ENCODE assay signal across 17 cellular contexts in genomic region chr19:5635427-5635826, GRCh38. TPM values are rescaled to one million over a fixed set of nuclear protein-coding genes. Genes with fewer than 3 reads are reported as not detected.
DNase-seq lines count a peak whose midpoint lies in the region; ATAC-seq and TF ChIP-seq lines count a peak whose summit lies in the region.
"Had no signal": no experiment of that assay in that cellular context is flagged by ENCODE, and none has a peak within 500 bp of the region (broad histone marks: within the 10 kb centered on the region; RNA-seq: fewer than 3 reads in every experiment).

No MANE protein-coding gene starts in this region.

- H3K4me1 ChIP-seq in testis (peaks cover 27% of the 10 kb centered on the region), BE2C (no peaks in the 10 kb centered on the region; the same call in 1 of the 2 replicates)
- H3K4me1 ChIP-seq: BLaER1, HAP-1 had no signal

- H3K36me3 ChIP-seq in testis (ENCODE audit: low read depth, missing control alignments) (no peaks in the 10 kb centered on the region), BE2C (peaks cover 53% of the 10 kb centered on the region)

- H3K27ac Mint-ChIP-seq in CD14-positive monocyte: peak overlapping the region in 4 of 7 donors; percentile 14 to 38 (median 28)
- peak overlapping the region in 7 of 10 donors; percentile 3 to 85 (median 18) for H3K27ac Mint-ChIP-seq in naive thymus-derived CD8-positive, alpha-beta T cell

- H3K36me3 Mint-ChIP-seq in CD14-positive monocyte: peaks cover 23 to 60% of the 10 kb centered on the region in 2 donors
- H3K36me3 Mint-ChIP-seq in naive thymus-derived CD8-positive, alpha-beta T cell: peaks cover 0 to 65% (median 0%) of the 10 kb centered on the region in 3 donors

- H3K9me3 Mint-ChIP-seq in CD14-positive monocyte: no peaks in the 10 kb centered on the region
- H3K9me3 Mint-ChIP-seq in naive thymus-derived CD8-positive, alpha-beta T cell: no peaks in the 10 kb centered on the region

- intact Hi-C loops in CD14-positive monocyte (cut with micrococcal nuclease): no loop called here
- intact Hi-C loops in testis (cut with DNase I; ENCODE audit: low total_unique reads): no loop called here

- H3K27me3 ChIP-seq in testis: no peaks in the 10 kb centered on the region
- H3K27me3 ChIP-seq in BE2C: no peaks in the 10 kb centered on the region
- H3K27me3 ChIP-seq: BLaER1 had no signal

- H3K27me3 Mint-ChIP-seq in CD14-positive monocyte (ENCODE audit: low read depth in 3 of 3): no peaks in the 10 kb centered on the region
- H3K27me3 Mint-ChIP-seq in naive thymus-derived CD8-positive, alpha-beta T cell: no peaks in the 10 kb centered on the region

- H3K4me3 ChIP-seq in testis (no peak overlapping the region), BE2C (ENCODE audit: low read depth, low read length) (no peak overlapping the region)
- H3K4me3 ChIP-seq: BLaER1, GM12878, HAP-1 had no signal

- DNase-seq in CD14-positive monocyte (ENCODE audit: low spot score): no peak
- peak; percentile 61 for DNase-seq in CD1c-positive myeloid dendritic cell (ENCODE audit: extremely low spot score)
- peak; percentile 79 to 81 for DNase-seq in NCI-H526 (lab: John Stamatoyannopoulos, UW)
- DNase-seq in naive thymus-derived CD8-positive, alpha-beta T cell: no peak
- DNase-seq in NCI-H2029 (lab: John Stamatoyannopoulos, UW): no peak
- DNase-seq in testis: no peak
- no peak for DNase-seq in NCI-H1930 (lab: John Stamatoyannopoulos, UW)
- no peak for DNase-seq in BE2C
- DNase-seq: Caco-2, NCI-H1436 treated with DMSO at 0.1 percent for 48 hours, NCI-H748 treated with DMSO at 0.1 percent for 48 hours had no signal

- no peak overlapping the region for H3K27ac ChIP-seq in testis
- H3K27ac ChIP-seq: BLaER1 had no signal

- TF ChIP-seq POLR2A in testis (IDR thresholded peaks at IDR 0.05): no peak

- H3K4me3 Mint-ChIP-seq in CD14-positive monocyte: no peak overlapping the region
- H3K4me3 Mint-ChIP-seq in naive thymus-derived CD8-positive, alpha-beta T cell: peak overlapping the region in 2 of 10 donors; percentile 24 to 28

- no peaks in the 10 kb centered on the region for H3K9me3 ChIP-seq in testis
- no peaks in the 10 kb centered on the region for H3K9me3 ChIP-seq in BE2C
- H3K9me3 ChIP-seq: BLaER1, Caco-2, HAP-1 had no signal

- no peak for ATAC-seq in naive thymus-derived CD8-positive, alpha-beta T cell
- ATAC-seq: GM12878, Panc1, Right ventricle myocardium inferior, SK-N-SH treated with all-trans-retinoic acid at 6 μM for 48 hours had no signal

- POLR2A ChIA-PET in naive thymus-derived CD8-positive, alpha-beta T cell (lab: Charles Lee): interaction anchor here (3.2 kb wide), 1 partner anchor 13 kb away, joined by 8 read pairs; the partner anchor contains the start of genes SAFB and SAFB2

- 82 to 90% methylated on average over 6 of the region's 6 CpGs for WGBS in testis, 2 donors

- TF ChIP-seq CTCF in CD14-positive monocyte (IDR thresholded peaks at IDR 0.05): no peak
- TF ChIP-seq CTCF in testis (IDR thresholded peaks at IDR 0.05): no peak
- no peak for TF ChIP-seq CTCF in BE2C (IDR thresholded peaks at IDR 0.05; ENCODE audit: low read depth, low read length)

- peaks cover 29% of the 10 kb centered on the region for H3K4me1 Mint-ChIP-seq in CD14-positive monocyte
- H3K4me1 Mint-ChIP-seq in naive thymus-derived CD8-positive, alpha-beta T cell: peaks cover 29 to 78% (median 57%) of the 10 kb centered on the region in 4 donors

RNA-seq across cellular contexts. Expression of gene SAFB, which starts 12.5 kb away (rescaled TPM):
- polyA plus RNA-seq in CD14-positive monocyte (10 to 100 TPM; 12.2 to 23.1 TPM), testis (ENCODE audit: insufficient read depth, low read depth, low replicate concordance) (83.2 TPM)
- 100 to 1,000 TPM; 188 to 191 TPM for total RNA-seq in naive thymus-derived CD8-positive, alpha-beta T cell
- 100 to 1,000 TPM in 1 of 3 donors, 10 to 100 TPM in 2; 28.6 to 135 (median 59.3) TPM for polyA plus RNA-seq in naive thymus-derived CD8-positive, alpha-beta T cell
- 100 to 1,000 TPM; 202 to 220 TPM for total RNA-seq in testis
- 213 TPM for polyA plus RNA-seq in BE2C (2012; ENCODE audit: insufficient read depth, insufficient read length, low read depth)

RNA-seq across cellular contexts. Expression of gene SAFB2, which starts 12.9 kb away (rescaled TPM):
- polyA plus RNA-seq in CD14-positive monocyte: 10 to 100 TPM in 1 of 2 donors, 1 to 10 TPM in 1; 7.5 to 14.7 TPM
- 100 to 1,000 TPM; 218 to 221 TPM for total RNA-seq in naive thymus-derived CD8-positive, alpha-beta T cell
- polyA plus RNA-seq in naive thymus-derived CD8-positive, alpha-beta T cell: 10 to 100 TPM; 25.8 to 47.4 (median 28.7) TPM
- total RNA-seq in testis: 100 to 1,000 TPM; 173 to 209 TPM
- polyA plus RNA-seq in testis (ENCODE audit: insufficient read depth, low read depth, low replicate concordance): 84.1 TPM
- polyA plus RNA-seq in BE2C (2012; ENCODE audit: insufficient read depth, insufficient read length, low read depth): 327 TPM

RNA-seq across cellular contexts. Expression of gene MICOS13, which starts 44.9 kb away (rescaled TPM):
- polyA plus RNA-seq in CD14-positive monocyte (10 to 100 TPM; 78.6 to 82.7 TPM), testis (ENCODE audit: insufficient read depth, low read depth, low replicate concordance) (152 TPM)
- total RNA-seq in naive thymus-derived CD8-positive, alpha-beta T cell: 10 to 100 TPM; 40.1 to 40.6 TPM
- 100 to 1,000 TPM in 2 of 3 donors, 10 to 100 TPM in 1; 95.5 to 110 (median 102) TPM for polyA plus RNA-seq in naive thymus-derived CD8-positive, alpha-beta T cell
- total RNA-seq in testis: 100 to 1,000 TPM in 1 of 2 donors, 10 to 100 TPM in 1; 98.0 to 198 TPM
- polyA plus RNA-seq in BE2C (2012; ENCODE audit: insufficient read depth, insufficient read length, low read depth): 300 TPM

RNA-seq across cellular contexts. Expression of gene HSD11B1L, which starts 45.4 kb away (rescaled TPM):
- 1 to 10 TPM; 1.9 to 2.4 TPM for polyA plus RNA-seq in CD14-positive monocyte
- 1 to 10 TPM; 2.8 to 4.1 TPM for total RNA-seq in naive thymus-derived CD8-positive, alpha-beta T cell
- 1 to 10 TPM; 5.5 to 6.0 (median 5.7) TPM for polyA plus RNA-seq in naive thymus-derived CD8-positive, alpha-beta T cell
- 10 to 100 TPM; 18.8 to 21.0 TPM for total RNA-seq in testis
- polyA plus RNA-seq in testis (ENCODE audit: insufficient read depth, low read depth, low replicate concordance): 8.1 TPM
- 12.8 TPM for polyA plus RNA-seq in BE2C (2012; ENCODE audit: insufficient read depth, insufficient read length, low read depth)

RNA-seq across cellular contexts. Expression of gene RPL36, which starts 54.7 kb away (rescaled TPM):
- 100 to 1,000 TPM; 627 to 708 TPM for polyA plus RNA-seq in CD14-positive monocyte
- total RNA-seq in naive thymus-derived CD8-positive, alpha-beta T cell: 1,000 to 10,000 TPM; 1,442 to 1,445 TPM
- polyA plus RNA-seq in naive thymus-derived CD8-positive, alpha-beta T cell: 1,000 to 10,000 TPM; 2,357 to 2,883 (median 2,631) TPM
- 100 to 1,000 TPM; 331 to 531 TPM for total RNA-seq in testis
- polyA plus RNA-seq in testis (ENCODE audit: insufficient read depth, low read depth, low replicate concordance): 497 TPM
- polyA plus RNA-seq in BE2C (2012; ENCODE audit: insufficient read depth, insufficient read length, low read depth): 4,760 TPM

Comparison
In these comparisons a context has a peak if more than half of its experiments do, and no peak if none do; other contexts are left out.
1. DNase-seq: peak in CD1c-positive myeloid dendritic cell (single experiment) and NCI-H526 (2 of 2); none in CD14-positive monocyte (single experiment), naive thymus-derived CD8-positive, alpha-beta T cell (0 of 10), NCI-H2029 (single experiment), testis (single experiment), NCI-H1930 (0 of 2) and BE2C (single experiment).